1 cellular context compared by ENCODE assay signal in genomic region chr20:49987015-49987867, GRCh38.
TF ChIP-seq lines count a peak whose summit lies in the region.

No MANE protein-coding gene starts in this region.

TF ChIP-seq in K562, 482 proteins besides CTCF, POLR2A, EP300 and RAD21 (continued from another document):
- TF ChIP-seq COPS2 (conservative IDR thresholded peaks at IDR 0.05) (no peak), SMARCA5 (IDR thresholded peaks at IDR 0.05) (peak; percentile 87; the same call in 1 of the 2 replicates), SRSF3 (IDR thresholded peaks at IDR 0.05; ENCODE audit: insufficient read depth, low read length) (no peak), NFE2 (IDR thresholded peaks at IDR 0.05; ENCODE audit: low read depth) (peak; percentile 51), ARID2 (IDR thresholded peaks at IDR 0.05) (no peak), GABPB1 (CRISPR knock-in tag; IDR thresholded peaks at IDR 0.05) (peak; percentile 39; the same call in 1 of the 2 replicates), BCOR (IDR thresholded peaks at IDR 0.05) (peak; percentile 98), ZNF146 (CRISPR knock-in tag; IDR thresholded peaks at IDR 0.05; ENCODE audit: unreplicated experiment) (no peak), NCOA4 (IDR thresholded peaks at IDR 0.05; ENCODE audit: partially characterized antibody) (peak; percentile 12), ID3 (CRISPR knock-in tag; IDR thresholded peaks at IDR 0.05) (no peak), ID3 (tag; IDR thresholded peaks at IDR 0.05) (peak; percentile 23; the same call in 1 of the 2 replicates), ZC3H4 (CRISPR knock-in tag; IDR thresholded peaks at IDR 0.05; ENCODE audit: borderline replicate concordance) (0 out of 2 replicates have a peak, but pooled peaks have one; percentile 77), RAD51 (IDR thresholded peaks at IDR 0.05; ENCODE audit: borderline replicate concordance, low read depth) (no peak), MLX (CRISPR knock-in tag; conservative IDR thresholded peaks at IDR 0.05) (no peak), RBM25 (IDR thresholded peaks at IDR 0.05; ENCODE audit: low read depth, low read length, severe bottlenecking) (peak; percentile 86), CHD4 (IDR thresholded peaks at IDR 0.05; ENCODE audit: insufficient read depth, insufficient replicate concordance, low read depth, low read length, poor library complexity, severe bottlenecking) (peak; percentile 82), ARID1B (IDR thresholded peaks at IDR 0.05) (peak; percentile 24; the same call in 1 of the 2 replicates), JUN (IDR thresholded peaks at IDR 0.05; ENCODE audit: borderline replicate concordance, low read depth, low read length) (peak; percentile 34; the same call in 1 of the 2 replicates), JUN (CRISPR knock-in tag; IDR thresholded peaks at IDR 0.05; ENCODE audit: borderline replicate concordance) (no peak), ATF3 (IDR thresholded peaks at IDR 0.05) (peak; percentile 51; the same call in 1 of the 2 replicates), ATF3 (CRISPR knock-in tag; conservative IDR thresholded peaks at IDR 0.05) (no peak), POLR2H (tag; IDR thresholded peaks at IDR 0.05; ENCODE audit: low read depth) (no peak), SIN3A (IDR thresholded peaks at IDR 0.05; ENCODE audit: borderline replicate concordance in 2 of 2, control insufficient read depth in 1 of 2, low read depth in 2 of 2, low read length in 2 of 2) (0 out of 4 replicates have a peak, but pooled peaks of 1 of the 2 experiments have one; percentile 6), ZNF316 (IDR thresholded peaks at IDR 0.05) (0 out of 2 replicates have a peak, but pooled peaks have one; percentile 7), ZNF764 (CRISPR knock-in tag; IDR thresholded peaks at IDR 0.05; ENCODE audit: low read depth) (no peak), DPF2 (IDR thresholded peaks at IDR 0.05) (peak; percentile 26; the same call in 1 of the 2 replicates), ADNP (tag; IDR thresholded peaks at IDR 0.05) (peak; percentile 97), ERF (CRISPR knock-in tag; IDR thresholded peaks at IDR 0.05) (no peak), ZNF740 (CRISPR knock-in tag; IDR thresholded peaks at IDR 0.05) (peak; percentile 100), ZNF740 (tag; IDR thresholded peaks at IDR 0.05) (peak in 1 of 2 experiments; percentile 97; a peak in 2 of 4 replicates), HDAC2 (IDR thresholded peaks at IDR 0.05) (peak; percentile 87), ZNF174 (CRISPR knock-in tag; IDR thresholded peaks at IDR 0.05) (no peak), FOSL1 (tag; conservative IDR thresholded peaks at IDR 0.05) (peak; percentile 61), PHF20 (IDR thresholded peaks at IDR 0.05; ENCODE audit: partially characterized antibody) (peak; percentile 39), DDX20 (tag; IDR thresholded peaks at IDR 0.05; ENCODE audit: low read depth) (no peak), VEZF1 (CRISPR knock-in tag; IDR thresholded peaks at IDR 0.05) (0 out of 2 replicates have a peak, but pooled peaks have one; percentile 16), CBX1 (IDR thresholded peaks at IDR 0.05; ENCODE audit: low read depth) (peak; percentile 89; the same call in 1 of the 2 replicates), RCOR1 (IDR thresholded peaks at IDR 0.05; ENCODE audit: borderline replicate concordance in 1 of 2, low read depth in 2 of 2, low read length in 2 of 2) (peak; percentile 32 to 86; a peak in 3 of 4 replicates), ZFPM2 (CRISPR knock-in tag; IDR thresholded peaks at IDR 0.05) (no peak), HDAC1 (IDR thresholded peaks at IDR 0.05) (peak in 1 of 2 experiments; percentile 50; a peak in 1 of 4 replicates), TRIM24 (IDR thresholded peaks at IDR 0.05) (0 out of 4 replicates have a peak, but pooled peaks of 1 of the 2 experiments have one; percentile 21), NFRKB (IDR thresholded peaks at IDR 0.05; ENCODE audit: low read depth) (no peak), ZNF280B (CRISPR knock-in tag; IDR thresholded peaks at IDR 0.05) (no peak), MTA1 (IDR thresholded peaks at IDR 0.05; ENCODE audit: borderline replicate concordance) (peak; percentile 29; the same call in 1 of the 2 replicates), ARNT (IDR thresholded peaks at IDR 0.05) (peak in 1 of 2 experiments; percentile 61; a peak in 1 of 4 replicates), KDM1A (IDR thresholded peaks at IDR 0.05) (peak; percentile 91 to 95), HDAC3 (IDR thresholded peaks at IDR 0.05; ENCODE audit: borderline replicate concordance, partially characterized antibody) (no peak), ZNF24 (IDR thresholded peaks at IDR 0.05) (0 out of 2 replicates have a peak, but pooled peaks have one; percentile 20), RBBP5 (IDR thresholded peaks at IDR 0.05; ENCODE audit: borderline replicate concordance, insufficient read depth, low read length, poor library complexity, severe bottlenecking) (no peak), JUND (IDR thresholded peaks at IDR 0.05; ENCODE audit: borderline replicate concordance, low read depth, low read length) (no peak), JUND (tag; IDR thresholded peaks at IDR 0.05; ENCODE audit: borderline replicate concordance, low read depth, low read length) (0 out of 3 replicates have a peak, but pooled peaks have one; percentile 47), NKRF (IDR thresholded peaks at IDR 0.05; ENCODE audit: borderline replicate concordance) (no peak), HSF4 (CRISPR knock-in tag; IDR thresholded peaks at IDR 0.05; ENCODE audit: borderline replicate concordance) (no peak), C11orf30 (IDR thresholded peaks at IDR 0.05; ENCODE audit: low read depth) (no peak), MTA3 (IDR thresholded peaks at IDR 0.05; ENCODE audit: borderline replicate concordance) (no peak), ZNF140 (CRISPR knock-in tag; IDR thresholded peaks at IDR 0.05) (no peak), ZEB2 (IDR thresholded peaks at IDR 0.05) (0 out of 2 replicates have a peak, but pooled peaks have one; percentile 21), ZSCAN32 (CRISPR knock-in tag; IDR thresholded peaks at IDR 0.05) (no peak), ZNF584 (CRISPR knock-in tag; IDR thresholded peaks at IDR 0.05; ENCODE audit: low read depth) (no peak)
